8 cellular contexts compared by ENCODE assay signal in genomic region chr10:110499796-110500514, GRCh38. TPM values are rescaled to one million over a fixed set of nuclear protein-coding genes. Genes with fewer than 3 reads are reported as not detected.
DNase-seq lines count a peak whose midpoint lies in the region; ATAC-seq and TF ChIP-seq lines count a peak whose summit lies in the region.

No MANE protein-coding gene starts in this region.

- peaks cover 22% of the 10 kb centered on the region for H3K36me3 Mint-ChIP-seq in activated CD4-positive, alpha-beta T cell treated with anti-CD3 and anti-CD28 coated beads, Interleukin-2, amount 10 ng/mL, durations not matched to agents 7 days and 5 days (ENCODE audit: low read depth)
- peaks cover 61% of the 10 kb centered on the region for H3K36me3 Mint-ChIP-seq in activated naive CD8-positive, alpha-beta T cell treated with anti-CD3 and anti-CD28 coated beads for 36 hours

- H3K4me1 Mint-ChIP-seq in activated CD4-positive, alpha-beta T cell treated with anti-CD3 and anti-CD28 coated beads, Interleukin-2, amount 10 ng/mL, durations not matched to agents 7 days and 5 days = peaks cover 81% of the 10 kb centered on the region
- H3K4me1 Mint-ChIP-seq in activated naive CD8-positive, alpha-beta T cell treated with anti-CD3 and anti-CD28 coated beads for 36 hours = peaks cover 64% of the 10 kb centered on the region
- peaks cover 78% of the 10 kb centered on the region for H3K4me1 Mint-ChIP-seq in stimulated activated naive CD8-positive, alpha-beta T cell treated with anti-CD3 and anti-CD28 coated beads, Interleukin-15, amount 100 ng/mL, for 72 hours

- no peaks in the 10 kb centered on the region for H3K9me3 Mint-ChIP-seq in activated CD4-positive, alpha-beta T cell treated with anti-CD3 and anti-CD28 coated beads, Interleukin-2, amount 10 ng/mL, durations not matched to agents 7 days and 5 days
- H3K9me3 Mint-ChIP-seq in activated naive CD8-positive, alpha-beta T cell treated with anti-CD3 and anti-CD28 coated beads for 36 hours = no peaks in the 10 kb centered on the region
- H3K9me3 Mint-ChIP-seq in stimulated activated naive CD8-positive, alpha-beta T cell treated with anti-CD3 and anti-CD28 coated beads, Interleukin-15, amount 100 ng/mL, for 72 hours = no peaks in the 10 kb centered on the region

- peak overlapping the region; percentile 87 for H3K27ac Mint-ChIP-seq in activated CD4-positive, alpha-beta T cell treated with anti-CD3 and anti-CD28 coated beads, Interleukin-2, amount 10 ng/mL, durations not matched to agents 7 days and 5 days
- peak overlapping the region; percentile 88 for H3K27ac Mint-ChIP-seq in activated naive CD8-positive, alpha-beta T cell treated with anti-CD3 and anti-CD28 coated beads for 36 hours
- H3K27ac Mint-ChIP-seq in stimulated activated naive CD8-positive, alpha-beta T cell treated with anti-CD3 and anti-CD28 coated beads, Interleukin-15, amount 100 ng/mL, for 72 hours = peak overlapping the region in 1 of 2 donors; percentile 51

- peak overlapping the region; percentile 89 for H3K4me3 Mint-ChIP-seq in activated CD4-positive, alpha-beta T cell treated with anti-CD3 and anti-CD28 coated beads, Interleukin-2, amount 10 ng/mL, durations not matched to agents 7 days and 5 days
- H3K4me3 Mint-ChIP-seq in activated naive CD8-positive, alpha-beta T cell treated with anti-CD3 and anti-CD28 coated beads for 36 hours = peak overlapping the region; percentile 91
- peak overlapping the region; percentile 88 to 92 for H3K4me3 Mint-ChIP-seq in stimulated activated naive CD8-positive, alpha-beta T cell treated with anti-CD3 and anti-CD28 coated beads, Interleukin-15, amount 100 ng/mL, for 72 hours

- peak overlapping the region; percentile 60 for H3K4me3 ChIP-seq in iPS-11a (ENCODE audit: low read depth, low read length)

- DNase-seq in activated CD4-positive, alpha-beta T cell treated with anti-CD3 and anti-CD28 coated beads, Interleukin-2, amount 10 ng/mL, durations not matched to agents 7 days and 5 days = no peak
- no peak for DNase-seq in activated CD4-positive, alpha-beta T cell treated with anti-CD3 and anti-CD28 coated beads, Interleukin-2, amount 50 U/mL, for 4 hours
- no peak for DNase-seq in activated naive CD8-positive, alpha-beta T cell treated with anti-CD3 and anti-CD28 coated beads for 36 hours
- DNase-seq in stimulated activated naive CD8-positive, alpha-beta T cell treated with anti-CD3 and anti-CD28 coated beads, Interleukin-15, amount 100 ng/mL, for 72 hours = no peak
- DNase-seq in HuH-7 (ENCODE audit: low spot score) = no peak
- no peak for DNase-seq in HEK293T (ENCODE audit: extremely low spot score)
- DNase-seq in activated CD8-positive, alpha-beta memory T cell treated with anti-CD3 and anti-CD28 coated beads for 24 hours = no peak

- POLR2A ChIA-PET in activated CD4-positive, alpha-beta T cell treated with anti-CD3 and anti-CD28 coated beads, Interleukin-2, amount 10 ng/mL, durations not matched to agents 7 days and 5 days (lab: Charles Lee) = no interaction called here
- POLR2A ChIA-PET in HEK293T (lab: Yijun Ruan, JAX) = interaction anchor here (0.7 to 1.2 kb wide), 3 partner anchors 24 to 87 kb away, joined by 3 read pairs; no protein-coding TSS in a partner anchor

- H3K27me3 Mint-ChIP-seq in activated CD4-positive, alpha-beta T cell treated with anti-CD3 and anti-CD28 coated beads, Interleukin-2, amount 10 ng/mL, durations not matched to agents 7 days and 5 days = no peaks in the 10 kb centered on the region
- no peaks in the 10 kb centered on the region for H3K27me3 Mint-ChIP-seq in activated naive CD8-positive, alpha-beta T cell treated with anti-CD3 and anti-CD28 coated beads for 36 hours
- no peaks in the 10 kb centered on the region for H3K27me3 Mint-ChIP-seq in stimulated activated naive CD8-positive, alpha-beta T cell treated with anti-CD3 and anti-CD28 coated beads, Interleukin-15, amount 100 ng/mL, for 72 hours

- CTCF ChIA-PET in activated CD4-positive, alpha-beta T cell treated with anti-CD3 and anti-CD28 coated beads, Interleukin-2, amount 10 ng/mL, durations not matched to agents 7 days and 5 days (lab: Charles Lee) = interaction anchor here (0.9 to 2.5 kb wide), 7 partner anchors 13 to 193 kb away, joined by 3 to 21 read pairs (median 4); no protein-coding TSS in a partner anchor
- CTCF ChIA-PET in HEK293T (lab: Yijun Ruan, JAX) = interaction anchor here (0.6 to 1.1 kb wide), 4 partner anchors 47 to 190 kb away, joined by 3 read pairs; no protein-coding TSS in a partner anchor

- ATAC-seq in stimulated activated naive CD8-positive, alpha-beta T cell treated with anti-CD3 and anti-CD28 coated beads, Interleukin-15, amount 100 ng/mL, for 72 hours = no peak

TF ChIP-seq in HEK293T, 16 proteins besides CTCF, POLR2A, EP300 and RAD21:
- TF ChIP-seq NFRKB (IDR thresholded peaks at IDR 0.05) = no peak
- TF ChIP-seq ZNF384 (IDR thresholded peaks at IDR 0.05) = no peak
- no peak for TF ChIP-seq ELF4 (IDR thresholded peaks at IDR 0.05)
- TF ChIP-seq SUZ12 (IDR thresholded peaks at IDR 0.05) = no peak
- no peak for TF ChIP-seq L3MBTL2 (conservative IDR thresholded peaks at IDR 0.05)
- no peak for TF ChIP-seq FOXK2 (IDR thresholded peaks at IDR 0.05)
- no peak for TF ChIP-seq CTBP1 (IDR thresholded peaks at IDR 0.05; ENCODE audit: borderline replicate concordance)
TF ChIP-seq in HEK293T: peak in this region for 0.

RNA-seq across cellular contexts. Expression of gene DUSP5, which starts 2.2 kb away (rescaled TPM):
- 10 to 100 TPM; 24.8 to 25.9 TPM for total RNA-seq in activated CD4-positive, alpha-beta T cell treated with anti-CD3 and anti-CD28 coated beads, Interleukin-2, amount 10 ng/mL, durations not matched to agents 7 days and 5 days
- 10 to 100 TPM; 30.1 to 31.4 TPM for total RNA-seq in activated naive CD8-positive, alpha-beta T cell treated with anti-CD3 and anti-CD28 coated beads for 36 hours
